Comparison of ENCODE assay signal across 10 cellular contexts in genomic region chr10:14554843-14555205, GRCh38.
A peak's percentile ranks its signal among the peaks of the same experiment; 100 is the strongest.
DNase-seq lines count a peak whose midpoint lies in the region; ATAC-seq, FAIRE-seq and TF ChIP-seq lines count a peak whose summit lies in the region.
"Had no signal": no experiment of that assay in that cellular context is flagged by ENCODE, and none has a peak within 500 bp of the region (broad histone marks: within the 10 kb centered on the region; RNA-seq: fewer than 3 reads in every experiment).

No MANE protein-coding gene starts in this region.

- no TSS peak for BruUV-seq in IMR-90 (replicated peaks; lab: Mats Ljungman, UMichigan)

- no peak overlapping the region for H3K56ac ChIP-seq in IMR-90 (ENCODE audit: extremely low read depth, insufficient read depth, low read length)

- no peak overlapping the region for H4K8ac ChIP-seq in IMR-90 (ENCODE audit: low read depth in 2 of 2, low read length in 2 of 2)

- TF ChIP-seq RAD21 in A549 (conservative IDR thresholded peaks at IDR 0.05 in 1 of 2, IDR thresholded peaks at IDR 0.05 in 1 of 2) (no peak), IMR-90 (IDR thresholded peaks at IDR 0.05; ENCODE audit: low read length) (no peak)

- no peak overlapping the region for H3K9ac ChIP-seq in IMR-90 (ENCODE audit: low read depth, low read length)

- no peak overlapping the region for H3K4ac ChIP-seq in IMR-90 (ENCODE audit: low read depth, low read length)

- no peak for TF ChIP-seq CTCF in A549 (IDR thresholded peaks at IDR 0.05)
- TF ChIP-seq CTCF in IMR-90 (conservative IDR thresholded peaks at IDR 0.05; ENCODE audit: low read depth, low read length): no peak
- no peak for TF ChIP-seq CTCF in bronchial epithelial cell (IDR thresholded peaks at IDR 0.05; ENCODE audit: insufficient read depth, low read length, severe bottlenecking)

- H3K9me3 ChIP-seq in A549 (no peaks in the 10 kb centered on the region), IMR-90 (ENCODE audit: control insufficient read depth, insufficient read depth, low read length) (no peaks in the 10 kb centered on the region), muscle layer of duodenum (ENCODE audit: control insufficient read depth in 1 of 2, low read length in 2 of 2) (no peaks in the 10 kb centered on the region)

- in situ Hi-C loops in IMR-90 (cut with MboI; ENCODE audit: low sequenced_read_pairs): no loop called here

- TF ChIP-seq POLR2A in A549 (IDR thresholded peaks at IDR 0.05; ENCODE audit: low read length) (no peak), IMR-90 (IDR thresholded peaks at IDR 0.05; ENCODE audit: low read depth, low read length) (no peak), erythroblast (IDR thresholded peaks at IDR 0.05; ENCODE audit: low read length) (no peak)

- no peak overlapping the region for H4K5ac ChIP-seq in IMR-90 (ENCODE audit: low read depth, low read length)

- H3K14ac ChIP-seq in IMR-90 (replicated peaks; ENCODE audit: low read depth, low read length): no peak overlapping the region

- POLR2A ChIA-PET in A549 (lab: Yijun Ruan, JAX) (no interaction called here), IMR-90 (lab: Charles Lee; ENCODE audit: unreplicated experiment) (no interaction called here)

- CTCF ChIA-PET in A549 (lab: Yijun Ruan, JAX) (interaction anchor here (0.7 to 2.8 kb wide), 5 partner anchors 13 to 269 kb away, joined by 3 to 11 read pairs (median 3); no protein-coding TSS in a partner anchor), IMR-90 (lab: Yijun Ruan, JAX) (no interaction called here)

- no peak overlapping the region for H2AK5ac ChIP-seq in IMR-90 (ENCODE audit: low read depth, low read length)

- H3K4me2 ChIP-seq in A549: peak overlapping the region; percentile 19; the same call in 2 of the 3 replicates
- no peak overlapping the region for H3K4me2 ChIP-seq in IMR-90 (ENCODE audit: low read depth, low read length)

- H2BK20ac ChIP-seq in IMR-90 (ENCODE audit: low read depth, low read length): no peak overlapping the region

- H3K23ac ChIP-seq in IMR-90 (ENCODE audit: low read depth, low read length): no peak overlapping the region

- no peak overlapping the region for H4K91ac ChIP-seq in IMR-90 (ENCODE audit: insufficient read depth, low read depth, low read length)

- intact Hi-C loops in IMR-90 (cut with micrococcal nuclease): no loop called here

- H2BK15ac ChIP-seq in IMR-90 (ENCODE audit: low read depth, low read length): no peak overlapping the region

- H3K4me3 ChIP-seq in A549 (no peak overlapping the region), IMR-90 (ENCODE audit: insufficient read depth, low read depth, low read length) (no peak overlapping the region), bronchial epithelial cell (ENCODE audit: low read depth, low read length) (no peak overlapping the region), muscle layer of duodenum (ENCODE audit: low read depth in 1 of 2, low read length in 2 of 2) (no peak overlapping the region)

- H3K4me1 ChIP-seq in A549 (peaks cover 85% of the 10 kb centered on the region), IMR-90 (ENCODE audit: control insufficient read depth, insufficient read depth, low read length) (peaks cover 31% of the 10 kb centered on the region), muscle layer of duodenum (ENCODE audit: control insufficient read depth in 1 of 2, insufficient read depth in 2 of 2, low read length in 2 of 2) (peaks cover 21 to 30% of the 10 kb centered on the region in 2 donors)

- ATAC-seq in A549 (0 out of 6 replicates have a peak, but pooled peaks of 1 of the 2 experiments have one; percentile 9), IMR-90 (ENCODE audit: low read depth) (0 out of 2 replicates have a peak, but pooled peaks have one; percentile 12), GM18873 (IDR thresholded peaks at IDR 0.05; ENCODE audit: low FRiP score, unreplicated experiment) (no peak)

- H3K27me3 ChIP-seq in IMR-90 (ENCODE audit: control insufficient read depth, insufficient read depth, low read length): no peaks in the 10 kb centered on the region
- H3K27me3 ChIP-seq in bronchial epithelial cell (ENCODE audit: control insufficient read depth, insufficient read depth, low read length): no peaks in the 10 kb centered on the region
- H3K27me3 ChIP-seq in muscle layer of duodenum (ENCODE audit: low read depth, low read length): no peaks in the 10 kb centered on the region

- H4K20me1 ChIP-seq in IMR-90 (ENCODE audit: insufficient read depth, low read length): peaks cover 72% of the 10 kb centered on the region

- no peak overlapping the region for H2BK120ac ChIP-seq in IMR-90 (ENCODE audit: low read depth, low read length)

- peak overlapping the region; percentile 43 for H2BK5ac ChIP-seq in IMR-90 (ENCODE audit: low read depth, low read length, poor library complexity, severe bottlenecking)

- H3K18ac ChIP-seq in IMR-90 (ENCODE audit: low read depth, low read length): no peak overlapping the region

- peaks cover 4% of the 10 kb centered on the region for H3K36me3 ChIP-seq in IMR-90 (ENCODE audit: control insufficient read depth, insufficient read depth, low read length)
- no peaks in the 10 kb centered on the region for H3K36me3 ChIP-seq in bronchial epithelial cell (ENCODE audit: control insufficient read depth, insufficient read depth, low read length)
- H3K36me3 ChIP-seq in muscle layer of duodenum (ENCODE audit: control insufficient read depth in 1 of 2, insufficient read depth in 2 of 2, low read length in 2 of 2): no peaks in the 10 kb centered on the region

- no peak for FAIRE-seq in A549 (lab: Jason Lieb, UNC)
- FAIRE-seq in bronchial epithelial cell (lab: Jason Lieb, UNC): no peak

- WGBS in A549 (ENCODE audit: missing lambda C conversion rate): 73% methylated on average over 1 of the region's 1 CpG
- no CpG with 5 or more reads among the region's 1 CpG for WGBS in IMR-90 (ENCODE audit: extremely low coverage in 2 of 2, insufficient read length in 1 of 2), 2 experiments

- H2AFZ ChIP-seq in IMR-90 (replicated peaks; ENCODE audit: low read length, poor library complexity): no peak overlapping the region

- no peak for TF ChIP-seq EP300 in A549 (IDR thresholded peaks at IDR 0.05)

- peaks cover 44 to 82% of the 10 kb centered on the region in 2 experiments for H3K79me1 ChIP-seq in IMR-90 (ENCODE audit: low read depth in 1 of 2, low read length in 2 of 2)

- H3K9me1 ChIP-seq in IMR-90 (ENCODE audit: insufficient read depth, low read length): peaks cover 39% of the 10 kb centered on the region

- H3K27ac ChIP-seq in A549: no peak overlapping the region; a peak in 1 of 6 replicates
- H3K27ac ChIP-seq in IMR-90 (ENCODE audit: insufficient read depth, low read length): no peak overlapping the region
- H3K27ac ChIP-seq in muscle layer of duodenum (ENCODE audit: low read length): peak overlapping the region; percentile 53

- dilution Hi-C loops in IMR-90 (cut with HindIII; ENCODE audit: low sequenced_read_pairs, unreplicated experiment): no loop called here

- DNase-seq in A549 (ENCODE audit: low read depth in 1 of 2, low spot score in 1 of 2): no peak
- DNase-seq in IMR-90: peak; percentile 52
- peak; percentile 89 for DNase-seq in bronchial epithelial cell (ENCODE audit: low read depth)
- no peak for DNase-seq in UCSD-AML1 (lab: John Stamatoyannopoulos, UW; ENCODE audit: unreplicated experiment)
- no peak for DNase-seq in NAMALWA (ENCODE audit: low spot score)
- no peak for DNase-seq in erythroblast (lab: John Stamatoyannopoulos, UW)
- DNase-seq: H7, SW 1271 had no signal

- no peak overlapping the region for H2AK9ac ChIP-seq in IMR-90 (replicated peaks; ENCODE audit: low read depth, low read length, poor library complexity)

TF ChIP-seq in IMR-90, 13 proteins besides CTCF, POLR2A, EP300 and RAD21:
- TF ChIP-seq RFX5 (IDR thresholded peaks at IDR 0.05; ENCODE audit: low read depth, low read length): no peak
- no peak for TF ChIP-seq USF2 (IDR thresholded peaks at IDR 0.05; ENCODE audit: low read depth, low read length)
- no peak for TF ChIP-seq NFE2L2 (IDR thresholded peaks at IDR 0.05; ENCODE audit: low read depth, low read length)
- TF ChIP-seq CEBPB (IDR thresholded peaks at IDR 0.05; ENCODE audit: low read depth, low read length): no peak
- no peak for TF ChIP-seq ELK1 (IDR thresholded peaks at IDR 0.05; ENCODE audit: borderline replicate concordance, low read depth, low read length)
- no peak for TF ChIP-seq BHLHE40 (IDR thresholded peaks at IDR 0.05; ENCODE audit: low read depth, low read length)
- no peak for TF ChIP-seq MAFK (IDR thresholded peaks at IDR 0.05; ENCODE audit: low read depth, low read length)
- TF ChIP-seq MAZ (IDR thresholded peaks at IDR 0.05; ENCODE audit: borderline replicate concordance, low read depth, low read length): no peak
- no peak for TF ChIP-seq FOS (IDR thresholded peaks at IDR 0.05; ENCODE audit: low read depth, low read length)
- no peak for TF ChIP-seq CHD1 (IDR thresholded peaks at IDR 0.05; ENCODE audit: low read depth, low read length)

Comparison
In these comparisons a context has a peak if more than half of its experiments do, and no peak if none do; other contexts are left out.
1. DNase-seq: peak in IMR-90 (single experiment) and bronchial epithelial cell (single experiment); none in A549 (0 of 2), UCSD-AML1 (single experiment), NAMALWA (single experiment) and erythroblast (0 of 2).